In genomic region chr1:85584264-85584781, GRCh38 we compare ENCODE assay signal across 12 cellular contexts. TPM values are rescaled to one million over a fixed set of nuclear protein-coding genes. Genes with fewer than 3 reads are reported as not detected.
DNase-seq lines count a peak whose midpoint lies in the region; ATAC-seq and TF ChIP-seq lines count a peak whose summit lies in the region.
"Had no signal": no experiment of that assay in that cellular context is flagged by ENCODE, and none has a peak within 500 bp of the region (broad histone marks: within the 10 kb centered on the region; RNA-seq: fewer than 3 reads in every experiment).

No MANE protein-coding gene starts in this region.

- peak; percentile 12 for ATAC-seq in SK-N-SH treated with all-trans-retinoic acid at 6 μM for 48 hours
- ATAC-seq in foreskin keratinocyte = no peak
- ATAC-seq in GM21526 (IDR thresholded peaks at IDR 0.05; ENCODE audit: low FRiP score, unreplicated experiment) = no peak
- ATAC-seq: stimulated activated effector memory CD8-positive, alpha-beta T cell treated with anti-CD3 and anti-CD28 coated beads, Interleukin-12 subunit alpha, Interleukin-12 subunit beta, amount 100 ng/mL, for 72 hours had no signal

- peak overlapping the region; percentile 79 for H3K4me2 ChIP-seq in skeletal muscle satellite cell (ENCODE audit: low read length)

- H3K4me3 ChIP-seq in skeletal muscle satellite cell (ENCODE audit: low read length) = peak overlapping the region; percentile 80

- H3K9ac ChIP-seq in skeletal muscle satellite cell (ENCODE audit: low read depth, low read length) = peak overlapping the region; percentile 93

- no peak for TF ChIP-seq CTCF in foreskin keratinocyte (conservative IDR thresholded peaks at IDR 0.05)

- no peaks in the 10 kb centered on the region for H3K9me3 ChIP-seq in skeletal muscle satellite cell (replicated peaks; ENCODE audit: low read length)

- peaks cover 32% of the 10 kb centered on the region for H3K36me3 ChIP-seq in skeletal muscle satellite cell (ENCODE audit: insufficient read depth, low read length)

- H3K27ac ChIP-seq in foreskin keratinocyte = no peak overlapping the region

- DNase-seq in H4 (ENCODE audit: low spot score) (peak; percentile 65), foreskin keratinocyte (peak; percentile 89 to 93), SIG-M5 (lab: John Stamatoyannopoulos, UW) (no peak), NCI-H1694 (lab: John Stamatoyannopoulos, UW) (no peak), MV-4-11 (lab: John Stamatoyannopoulos, UW) (no peak)
- DNase-seq: activated B cell treated with CpG ODN at 0.5 μM for 24 hours, NCI-H1694 treated with DMSO at 0.1 percent for 48 hours, nephron progenitor cell had no signal

- no peaks in the 10 kb centered on the region for H3K27me3 ChIP-seq in foreskin keratinocyte
- H3K27me3 ChIP-seq in skeletal muscle satellite cell (ENCODE audit: control insufficient read depth, insufficient read depth, low read length) = no peaks in the 10 kb centered on the region

- H3K4me1 ChIP-seq in foreskin keratinocyte (peaks cover 19% of the 10 kb centered on the region), skeletal muscle satellite cell (ENCODE audit: control insufficient read depth, insufficient read depth, low read length) (peaks cover 19% of the 10 kb centered on the region)

TF ChIP-seq in SK-N-SH treated with all-trans-retinoic acid at 6 μM for 48 hours, 23 proteins besides CTCF, POLR2A, EP300 and RAD21:
- TF ChIP-seq BACH2 (CRISPR knock-in tag; IDR thresholded peaks at IDR 0.05; ENCODE audit: borderline replicate concordance) (no peak), ZNF565 (CRISPR knock-in tag; conservative IDR thresholded peaks at IDR 0.05; ENCODE audit: low read depth) (peak; percentile 82; the same call in 1 of the 2 replicates), ZFP3 (CRISPR knock-in tag; IDR thresholded peaks at IDR 0.05) (0 out of 2 replicates have a peak, but pooled peaks have one; percentile 14), CSRNP3 (CRISPR knock-in tag; IDR thresholded peaks at IDR 0.05) (peak; percentile 99), TSHZ2 (CRISPR knock-in tag; IDR thresholded peaks at IDR 0.05) (0 out of 2 replicates have a peak, but pooled peaks have one; percentile 56), ZNF70 (CRISPR knock-in tag; IDR thresholded peaks at IDR 0.05) (peak; percentile 63; the same call in 1 of the 2 replicates), RARB (CRISPR knock-in tag; IDR thresholded peaks at IDR 0.05) (peak; percentile 99), GLIS3 (CRISPR knock-in tag; IDR thresholded peaks at IDR 0.05) (peak; percentile 99), TCF4 (CRISPR knock-in tag; IDR thresholded peaks at IDR 0.05; ENCODE audit: borderline replicate concordance) (peak; percentile 46), ZC3H10 (CRISPR knock-in tag; IDR thresholded peaks at IDR 0.05) (peak; percentile 100), PPARA (CRISPR knock-in tag; IDR thresholded peaks at IDR 0.05; ENCODE audit: borderline replicate concordance) (no peak), ZNF8 (CRISPR knock-in tag; IDR thresholded peaks at IDR 0.05) (no peak), TOX (CRISPR knock-in tag; IDR thresholded peaks at IDR 0.05; ENCODE audit: borderline replicate concordance) (peak; percentile 100), SNAI2 (CRISPR knock-in tag; IDR thresholded peaks at IDR 0.05) (peak; percentile 96), POU6F1 (CRISPR knock-in tag; IDR thresholded peaks at IDR 0.05; ENCODE audit: borderline replicate concordance, low read depth) (peak; percentile 76; the same call in 1 of the 2 replicates), ISL1 (CRISPR knock-in tag; IDR thresholded peaks at IDR 0.05) (peak; percentile 24; the same call in 1 of the 2 replicates), CREB5 (CRISPR knock-in tag; IDR thresholded peaks at IDR 0.05; ENCODE audit: low read depth) (peak; percentile 98), CSDC2 (CRISPR knock-in tag; IDR thresholded peaks at IDR 0.05) (peak; percentile 95), PATZ1 (CRISPR knock-in tag; IDR thresholded peaks at IDR 0.05; ENCODE audit: borderline replicate concordance) (peak; percentile 99), ESRRG (CRISPR knock-in tag; IDR thresholded peaks at IDR 0.05) (peak; percentile 99), ARNTL (CRISPR knock-in tag; IDR thresholded peaks at IDR 0.05; ENCODE audit: borderline replicate concordance, low read depth) (no peak; the same call in 1 of the 2 replicates), ZFP30 (CRISPR knock-in tag; IDR thresholded peaks at IDR 0.05) (peak; percentile 68), OSR1 (CRISPR knock-in tag; IDR thresholded peaks at IDR 0.05) (no peak)

RNA-seq across cellular contexts. Expression of gene CCN1, which starts 3.8 kb away (rescaled TPM):
- total RNA-seq in H4 (2014; rRNA removed; shearing (Covaris generic)) = 6.7 and 10.4 TPM in 2 replicates
- total RNA-seq in foreskin keratinocyte = 162 and 169 TPM in 2 replicates
- polyA plus RNA-seq in foreskin keratinocyte = 223 and 246 TPM in 2 replicates
- 17.5 and 49.4 TPM in 2 replicates for total RNA-seq in skeletal muscle satellite cell (2012; rRNA removed)
- total RNA-seq: activated B cell treated with CpG ODN at 0.5 μM for 24 hours had no signal

Comparison
In these comparisons a context has a peak if more than half of its experiments do, and no peak if none do; other contexts are left out.
1. DNase-seq: peak in H4 (single experiment) and foreskin keratinocyte (2 of 2); none in SIG-M5 (single experiment), NCI-H1694 (single experiment) and MV-4-11 (single experiment).
2. RNA of gene CCN1, which starts 3.8 kb away (total RNA-seq): 162 to 169 TPM in foreskin keratinocyte; 6.7 to 10.4 TPM in H4; every median in the first group is over 10 times any median in the second.